ENCODE assay signal across 24 cellular contexts in the genomic region with DNA sequence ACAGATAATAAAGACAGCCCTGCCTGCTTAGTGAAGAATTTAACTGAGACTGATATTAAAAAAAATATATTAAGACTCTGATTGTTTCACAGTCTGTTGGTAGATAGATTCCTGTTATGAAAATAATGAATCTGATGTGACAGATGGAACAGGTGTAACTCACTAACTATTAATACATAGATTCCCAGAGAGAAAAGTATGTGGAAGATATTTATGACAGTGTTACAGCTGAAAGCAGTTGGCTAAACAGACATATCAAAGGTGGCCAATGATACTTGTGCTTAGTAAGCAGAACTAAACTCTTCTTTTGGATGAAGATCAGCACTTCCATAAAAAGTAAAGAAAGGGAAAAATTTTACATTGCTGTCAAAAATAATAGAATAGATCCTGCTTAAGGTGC.
DNase-seq lines count a peak whose midpoint lies in the region; ATAC-seq, FAIRE-seq and TF ChIP-seq lines count a peak whose summit lies in the region.
"Had no signal": no experiment of that assay in that cellular context is flagged by ENCODE, and none has a peak within 500 bp of the region (broad histone marks: within the 10 kb centered on the region; RNA-seq: fewer than 3 reads in every experiment).

No MANE protein-coding gene starts in this region.

- FAIRE-seq in H54 (lab: Jason Lieb, UNC), result peak; percentile 27
- FAIRE-seq: A204.1, D721Med, G401.6, GM12891, GM19239 had no signal

- TF ChIP-seq POLR2A in H54 (IDR thresholded peaks at IDR 0.05; ENCODE audit: low read depth, low read length) (no peak), Peyer's patch (IDR thresholded peaks at IDR 0.05) (no peak)

- no peak for TF ChIP-seq CTCF in VCaP (conservative IDR thresholded peaks at IDR 0.05)
- TF ChIP-seq CTCF in psoas muscle (IDR thresholded peaks at IDR 0.05), result no peak
- TF ChIP-seq CTCF in Peyer's patch (IDR thresholded peaks at IDR 0.05), result no peak
- TF ChIP-seq CTCF in neural progenitor cell (IDR thresholded peaks at IDR 0.05), result no peak

- intact Hi-C loops in psoas muscle (cut with DNase I), result no loop called here

- H3K4me2 ChIP-seq in neural progenitor cell, result no peak overlapping the region
- H3K4me2 ChIP-seq: BLaER1 treated with 17β-estradiol and CSF1 and Interleukin-3, amounts not matched to agents 10 nM and 100 nM had no signal

- H3K4me3 ChIP-seq in psoas muscle (no peak overlapping the region), skeletal muscle tissue (ENCODE audit: low read length in 3 of 3) (peak overlapping the region in 1 of 3 donors; percentile 4), Peyer's patch (no peak overlapping the region), neural progenitor cell (no peak overlapping the region)
- H3K4me3 ChIP-seq: BLaER1 treated with 17β-estradiol and CSF1 and Interleukin-3, amounts not matched to agents 10 nM and 100 nM had no signal

- no peaks in the 10 kb centered on the region for H3K27me3 ChIP-seq in psoas muscle (ENCODE audit: insufficient read depth in 3 of 3, low read length in 2 of 3)
- H3K27me3 ChIP-seq in skeletal muscle tissue (ENCODE audit: control insufficient read depth in 3 of 3, insufficient read depth in 3 of 3, low read length in 3 of 3), result no peaks in the 10 kb centered on the region
- no peaks in the 10 kb centered on the region for H3K27me3 ChIP-seq in Peyer's patch
- H3K27me3 ChIP-seq in neural progenitor cell, result no peaks in the 10 kb centered on the region
- H3K27me3 ChIP-seq: BLaER1 treated with 17β-estradiol and CSF1 and Interleukin-3, amounts not matched to agents 10 nM and 100 nM had no signal

- no peaks in the 10 kb centered on the region for H3K4me1 Mint-ChIP-seq in stimulated activated naive B cell treated with anti-CD40 and anti-IgM and Interleukin-4, amounts not matched to agents 10 μg/mL and 1 μg/mL and 100 μg/mL, for 72 hours
- H3K4me1 Mint-ChIP-seq in neural progenitor cell, result no peaks in the 10 kb centered on the region
- H3K4me1 Mint-ChIP-seq: B cell had no signal

- ATAC-seq in psoas muscle, result peak in 3 of 4 donors; percentile 57 to 85 (median 66)
- ATAC-seq in HG03342 (IDR thresholded peaks at IDR 0.05; ENCODE audit: unreplicated experiment), result no peak
- no peak for ATAC-seq in stimulated activated naive B cell treated with anti-CD40 and anti-IgM and Interleukin-4, amounts not matched to agents 10 μg/mL and 1 μg/mL and 100 μg/mL, for 72 hours (replicated peaks)
- ATAC-seq: CD8-positive, alpha-beta T cell had no signal

- H3K4me3 Mint-ChIP-seq in stimulated activated naive B cell treated with anti-CD40 and anti-IgM and Interleukin-4, amounts not matched to agents 10 μg/mL and 1 μg/mL and 100 μg/mL, for 72 hours, result no peak overlapping the region
- no peak overlapping the region for H3K4me3 Mint-ChIP-seq in neural progenitor cell
- H3K4me3 Mint-ChIP-seq: B cell; CD4-positive, alpha-beta T cell; CD8-positive, alpha-beta T cell had no signal

- no peak overlapping the region for H2AFZ ChIP-seq in neural progenitor cell (replicated peaks)

- no peaks in the 10 kb centered on the region for H3K79me2 ChIP-seq in neural progenitor cell (ENCODE audit: low read depth)

- H3K27me3 Mint-ChIP-seq in stimulated activated naive B cell treated with anti-CD40 and anti-IgM and Interleukin-4, amounts not matched to agents 10 μg/mL and 1 μg/mL and 100 μg/mL, for 72 hours, result no peaks in the 10 kb centered on the region
- H3K27me3 Mint-ChIP-seq in neural progenitor cell (ENCODE audit: insufficient read depth, low read depth), result no peaks in the 10 kb centered on the region
- H3K27me3 Mint-ChIP-seq: B cell; CD4-positive, alpha-beta T cell had no signal

- H3F3A ChIP-seq in neural progenitor cell (ENCODE audit: low read depth), result no peaks in the 10 kb centered on the region

- H3K9me3 ChIP-seq in psoas muscle (no peaks in the 10 kb centered on the region), skeletal muscle tissue (ENCODE audit: control insufficient read depth in 3 of 3, low read length in 3 of 3) (no peaks in the 10 kb centered on the region), Peyer's patch (no peaks in the 10 kb centered on the region), neural progenitor cell (ENCODE audit: low read depth) (no peaks in the 10 kb centered on the region)
- H3K9me3 ChIP-seq: Caco-2 had no signal

- peaks cover under 1 to 4% of the 10 kb centered on the region in 2 donors for H3K9me3 Mint-ChIP-seq in stimulated activated naive B cell treated with anti-CD40 and anti-IgM and Interleukin-4, amounts not matched to agents 10 μg/mL and 1 μg/mL and 100 μg/mL, for 72 hours
- no peaks in the 10 kb centered on the region for H3K9me3 Mint-ChIP-seq in neural progenitor cell

- H3K4me1 ChIP-seq in psoas muscle (peaks cover 24% of the 10 kb centered on the region), skeletal muscle tissue (ENCODE audit: control insufficient read depth in 3 of 3, insufficient read depth in 3 of 3, low read length in 3 of 3) (peaks cover 9 to 13% (median 10%) of the 10 kb centered on the region in 3 donors), Peyer's patch (no peaks in the 10 kb centered on the region), neural progenitor cell (no peaks in the 10 kb centered on the region)
- H3K4me1 ChIP-seq: BLaER1 treated with 17β-estradiol and CSF1 and Interleukin-3, amounts not matched to agents 10 nM and 100 nM; Caco-2 had no signal

- H3K9ac ChIP-seq in skeletal muscle tissue (ENCODE audit: low read depth in 1 of 3, low read length in 3 of 3) (peak overlapping the region in 1 of 3 donors; percentile 24), neural progenitor cell (no peak overlapping the region)
- H3K9ac ChIP-seq: BLaER1 treated with 17β-estradiol and CSF1 and Interleukin-3, amounts not matched to agents 10 nM and 100 nM had no signal

- no peaks in the 10 kb centered on the region for H3K36me3 ChIP-seq in psoas muscle (ENCODE audit: insufficient read depth in 1 of 2, low read depth in 1 of 2)
- no peaks in the 10 kb centered on the region for H3K36me3 ChIP-seq in skeletal muscle tissue (ENCODE audit: control insufficient read depth in 3 of 3, insufficient read depth in 3 of 3, low read length in 3 of 3)
- no peaks in the 10 kb centered on the region for H3K36me3 ChIP-seq in Peyer's patch
- H3K36me3 ChIP-seq in neural progenitor cell, result no peaks in the 10 kb centered on the region
- H3K36me3 ChIP-seq: BLaER1 treated with 17β-estradiol and CSF1 and Interleukin-3, amounts not matched to agents 10 nM and 100 nM had no signal

- H3K27ac ChIP-seq in VCaP, result peak overlapping the region; percentile 36; the same call in 1 of the 2 replicates
- peak overlapping the region; percentile 69 for H3K27ac ChIP-seq in psoas muscle
- peak overlapping the region; percentile 68 for H3K27ac ChIP-seq in skeletal muscle tissue (ENCODE audit: low read depth, low read length)
- H3K27ac ChIP-seq in Peyer's patch, result no peak overlapping the region
- no peak overlapping the region for H3K27ac ChIP-seq in neural progenitor cell
- H3K27ac ChIP-seq: BLaER1 treated with 17β-estradiol and CSF1 and Interleukin-3, amounts not matched to agents 10 nM and 100 nM; C4-2B had no signal

- DNase-seq in H54 (ENCODE audit: insufficient read length, low spot score) (no peak), psoas muscle (no peak), Peyer's patch (no peak), neural progenitor cell (ENCODE audit: low spot score) (no peak)
- DNase-seq in stimulated activated naive B cell treated with anti-CD40 and anti-IgM and Interleukin-4, amounts not matched to agents 10 μg/mL and 1 μg/mL and 100 μg/mL, for 72 hours, result no peak
- DNase-seq: 8988T; AML-193; Caco-2; Calu3; CD4-positive, alpha-beta T cell; CD8-positive, alpha-beta T cell; DMS79 treated with DMSO at 0.1 percent for 48 hours; GF-D8 had no signal

- H4K20me1 ChIP-seq in neural progenitor cell (ENCODE audit: low read depth), result no peaks in the 10 kb centered on the region
- H4K20me1 ChIP-seq: BLaER1 treated with 17β-estradiol and CSF1 and Interleukin-3, amounts not matched to agents 10 nM and 100 nM had no signal

- no peaks in the 10 kb centered on the region for H3K36me3 Mint-ChIP-seq in stimulated activated naive B cell treated with anti-CD40 and anti-IgM and Interleukin-4, amounts not matched to agents 10 μg/mL and 1 μg/mL and 100 μg/mL, for 72 hours
- H3K36me3 Mint-ChIP-seq in neural progenitor cell, result no peaks in the 10 kb centered on the region
- H3K36me3 Mint-ChIP-seq: CD8-positive, alpha-beta T cell had no signal

- no peak overlapping the region for H3K27ac Mint-ChIP-seq in stimulated activated naive B cell treated with anti-CD40 and anti-IgM and Interleukin-4, amounts not matched to agents 10 μg/mL and 1 μg/mL and 100 μg/mL, for 72 hours
- no peak overlapping the region for H3K27ac Mint-ChIP-seq in neural progenitor cell
- H3K27ac Mint-ChIP-seq: B cell; CD4-positive, alpha-beta T cell; CD8-positive, alpha-beta T cell had no signal

Comparison
In these comparisons a context has a peak if more than half of its experiments do, and no peak if none do; other contexts are left out.
1. H3K27ac ChIP-seq: peak in VCaP (single experiment), psoas muscle (single experiment) and skeletal muscle tissue (single experiment); none in Peyer's patch (0 of 4) and neural progenitor cell (single experiment).
2. ATAC-seq: peak in psoas muscle (3 of 4); none in HG03342 (single experiment) and stimulated activated naive B cell treated with anti-CD40 and anti-IgM and Interleukin-4, amounts not matched to agents 10 μg/mL and 1 μg/mL and 100 μg/mL, for 72 hours (0 of 2).